Comparison of ENCODE assay signal across 17 cellular contexts in genomic region chr15:26744894-26745293, GRCh38. TPM values are rescaled to one million over a fixed set of nuclear protein-coding genes. Genes with fewer than 3 reads are reported as not detected.
A peak's percentile ranks its signal among the peaks of the same experiment; 100 is the strongest.
DNase-seq lines count a peak whose midpoint lies in the region; ATAC-seq, FAIRE-seq and TF ChIP-seq lines count a peak whose summit lies in the region.
"Had no signal": no experiment of that assay in that cellular context is flagged by ENCODE, and none has a peak within 500 bp of the region (broad histone marks: within the 10 kb centered on the region; RNA-seq: fewer than 3 reads in every experiment).

No MANE protein-coding gene starts in this region.

- no peaks in the 10 kb centered on the region for H3K23me2 ChIP-seq in H1 (ENCODE audit: low read depth, low read length)

- TF ChIP-seq CTCF in H1 (IDR thresholded peaks at IDR 0.05; ENCODE audit: control extremely low read depth in 1 of 3, insufficient read depth in 1 of 3, low read depth in 1 of 3, low read length in 3 of 3) (no peak), MM.1S (IDR thresholded peaks at IDR 0.05; ENCODE audit: low read length) (no peak)

- H3K4me1 Mint-ChIP-seq in activated naive CD8-positive, alpha-beta T cell treated with anti-CD3 and anti-CD28 coated beads, Interleukin-2, amount 50 U/mL, for 24 hours, result no peaks in the 10 kb centered on the region

- H3F3A ChIP-seq in MM.1S (ENCODE audit: insufficient read depth, low read length), result no peaks in the 10 kb centered on the region

- no peak overlapping the region for H2BK15ac ChIP-seq in H1 (ENCODE audit: low read length)
- no peak overlapping the region for H2BK15ac ChIP-seq in mesendoderm (replicated peaks; ENCODE audit: low read depth)

- H3K4me3 Mint-ChIP-seq in activated naive CD8-positive, alpha-beta T cell treated with anti-CD3 and anti-CD28 coated beads, Interleukin-2, amount 50 U/mL, for 24 hours, result no peak overlapping the region
- H3K4me3 Mint-ChIP-seq: CD4-positive, alpha-beta T cell; H9 had no signal

- TF ChIP-seq RAD21 in H1 (IDR thresholded peaks at IDR 0.05 in 1 of 2, conservative IDR thresholded peaks at IDR 0.05 in 1 of 2; ENCODE audit: low read depth in 2 of 2, low read length in 2 of 2), result no peak

- H3K4me3 ChIP-seq in H1 (ENCODE audit: extremely low read depth in 1 of 4, insufficient read depth in 2 of 4, low read depth in 3 of 4, low read length in 4 of 4), result no peak overlapping the region
- no peak overlapping the region for H3K4me3 ChIP-seq in mesendoderm (ENCODE audit: low read length)
- H3K4me3 ChIP-seq in MM.1S (ENCODE audit: low read length), result no peak overlapping the region
- H3K4me3 ChIP-seq: A549 had no signal

- H2BK5ac ChIP-seq in H1 (ENCODE audit: low read depth, low read length), result no peak overlapping the region
- no peak overlapping the region for H2BK5ac ChIP-seq in mesendoderm (ENCODE audit: low read length)

- peaks cover 7% of the 10 kb centered on the region for H3K79me1 ChIP-seq in H1 (ENCODE audit: low read depth, low read length)
- H3K79me1 ChIP-seq in mesendoderm (ENCODE audit: low read length), result peaks cover 10% of the 10 kb centered on the region

- no peaks in the 10 kb centered on the region for H3K36me3 Mint-ChIP-seq in activated naive CD8-positive, alpha-beta T cell treated with anti-CD3 and anti-CD28 coated beads, Interleukin-2, amount 50 U/mL, for 24 hours (ENCODE audit: low read depth)

- H3K79me2 ChIP-seq in H1 (ENCODE audit: control insufficient read depth in 1 of 2, insufficient read depth in 2 of 2, low read length in 2 of 2) (peaks cover 0 to 79% of the 10 kb centered on the region in 2 experiments; a peak in 2 of 4 replicates), mesendoderm (ENCODE audit: control insufficient read depth, insufficient read depth, low read length) (peaks cover 14% of the 10 kb centered on the region), MM.1S (ENCODE audit: low read length) (no peaks in the 10 kb centered on the region)

- TF ChIP-seq EP300 in H1 (IDR thresholded peaks at IDR 0.05; ENCODE audit: borderline replicate concordance in 1 of 2, low read depth in 2 of 2, low read length in 2 of 2), result no peak

- H2AK5ac ChIP-seq in H1 (ENCODE audit: low read depth, low read length) (no peak overlapping the region), mesendoderm (ENCODE audit: low read length) (no peak overlapping the region)

- H3K18ac ChIP-seq in H1 (ENCODE audit: extremely low read depth, low read length) (no peak overlapping the region), mesendoderm (ENCODE audit: low read length) (no peak overlapping the region)

- H2BK20ac ChIP-seq in H1 (ENCODE audit: low read length), result no peak overlapping the region

- H3K4me1 ChIP-seq in H1 (replicated peaks in 1 of 4; ENCODE audit: control insufficient read depth in 3 of 4, insufficient read depth in 4 of 4, low read length in 3 of 4) (peaks cover 0 to 8% (median 3%) of the 10 kb centered on the region in 4 experiments; a peak in 4 of 7 replicates), mesendoderm (ENCODE audit: control insufficient read depth, low read depth, low read length) (peaks cover 4% of the 10 kb centered on the region), MM.1S (ENCODE audit: low read length) (no peaks in the 10 kb centered on the region)
- H3K4me1 ChIP-seq: A549, Caco-2 had no signal

- no peak overlapping the region for H2BK12ac ChIP-seq in H1 (ENCODE audit: low read depth, low read length)

- 82% methylated on average over 7 of the region's 7 CpGs; no CpG with 5 or more reads in 1 of the 2 experiments for WGBS in H1 (ENCODE audit: extremely low coverage in 1 of 2, insufficient coverage in 1 of 2, insufficient read length in 1 of 2, insufficient replicate concordance in 2 of 2, low coverage in 1 of 2, low lambda C conversion rate in 2 of 2, missing lambda C conversion rate in 1 of 2), 2 experiments
- no CpG with 5 or more reads among the region's 7 CpGs for WGBS in mesendoderm (ENCODE audit: extremely low coverage, insufficient coverage, low lambda C conversion rate)

- H4K5ac ChIP-seq in H1 (ENCODE audit: insufficient read length, low read depth, low read length) (no peak overlapping the region), mesendoderm (ENCODE audit: low read length) (no peak overlapping the region)

- no peaks in the 10 kb centered on the region for H3K9me2 ChIP-seq in MM.1S (replicated peaks; ENCODE audit: insufficient read depth, low read length)

- FAIRE-seq in H1 (lab: Jason Lieb, UNC), result no peak
- FAIRE-seq: A549, D721Med had no signal

- H3K23ac ChIP-seq in H1 (ENCODE audit: insufficient read length) (no peak overlapping the region), mesendoderm (ENCODE audit: low read length) (no peak overlapping the region)

- no peak overlapping the region for H3K27ac Mint-ChIP-seq in activated naive CD8-positive, alpha-beta T cell treated with anti-CD3 and anti-CD28 coated beads, Interleukin-2, amount 50 U/mL, for 24 hours
- H3K27ac Mint-ChIP-seq: CD4-positive, alpha-beta T cell had no signal

- H3K9me3 Mint-ChIP-seq in activated naive CD8-positive, alpha-beta T cell treated with anti-CD3 and anti-CD28 coated beads, Interleukin-2, amount 50 U/mL, for 24 hours, result peaks cover 13% of the 10 kb centered on the region
- H3K9me3 Mint-ChIP-seq: H9 had no signal

- H3K36me3 ChIP-seq in H1 (ENCODE audit: control insufficient read depth in 2 of 4, insufficient read depth in 4 of 4, low read length in 3 of 4) (peaks cover 0 to 4% (median 0%) of the 10 kb centered on the region in 4 experiments; a peak in 1 of 8 replicates), mesendoderm (ENCODE audit: control insufficient read depth, insufficient read depth, low read length) (no peaks in the 10 kb centered on the region), MM.1S (replicated peaks; ENCODE audit: insufficient read depth, low read length) (no peaks in the 10 kb centered on the region)

- H2AFZ ChIP-seq in H1 (ENCODE audit: low read length), result no peak overlapping the region
- no peak overlapping the region for H2AFZ ChIP-seq in MM.1S (ENCODE audit: low read length)

- no peak overlapping the region for H3K27ac ChIP-seq in H1 (ENCODE audit: low read depth, low read length)
- H3K27ac ChIP-seq in mesendoderm (ENCODE audit: low read depth, low read length), result no peak overlapping the region
- no peak overlapping the region for H3K27ac ChIP-seq in MM.1S (ENCODE audit: low read length)
- H3K27ac ChIP-seq: A549, C4-2B had no signal

- H3K56ac ChIP-seq in H1 (replicated peaks; ENCODE audit: insufficient read length, low read depth, low read length), result no peak overlapping the region
- H3K56ac ChIP-seq in mesendoderm (ENCODE audit: low read length), result no peak overlapping the region

- H2BK120ac ChIP-seq in H1 (replicated peaks; ENCODE audit: low read depth, low read length) (no peak overlapping the region), mesendoderm (ENCODE audit: low read depth, low read length) (no peak overlapping the region)

- POLR2A ChIA-PET in H1 (lab: Charles Lee; ENCODE audit: partially characterized antibody), result interaction anchor here (0.9 to 1.6 kb wide), 2 partner anchors 12 to 15 kb away, joined by 3 read pairs; no protein-coding TSS in a partner anchor

- H3K27me3 ChIP-seq in H1 (replicated peaks in 1 of 4; ENCODE audit: control insufficient read depth in 3 of 4, extremely low read depth in 1 of 4, insufficient read depth in 3 of 4, low read length in 3 of 4) (no peaks in the 10 kb centered on the region), mesendoderm (ENCODE audit: insufficient read depth, low read length, poor library complexity) (no peaks in the 10 kb centered on the region), MM.1S (replicated peaks; ENCODE audit: insufficient read depth, low read length) (no peaks in the 10 kb centered on the region)

- H4K20me1 ChIP-seq in H1 (replicated peaks in 1 of 2; ENCODE audit: control insufficient read depth in 1 of 2, insufficient read depth in 2 of 2, low read length in 2 of 2), result peaks cover 2 to 14% of the 10 kb centered on the region in 2 experiments
- no peaks in the 10 kb centered on the region for H4K20me1 ChIP-seq in MM.1S (ENCODE audit: insufficient read depth, low read length)

- H3K9me3 ChIP-seq in H1 (ENCODE audit: insufficient read depth in 2 of 2, low read depth in 1 of 2, low read length in 1 of 2) (no peaks in the 10 kb centered on the region), MM.1S (replicated peaks; ENCODE audit: insufficient read depth, low read length) (no peaks in the 10 kb centered on the region)
- H3K9me3 ChIP-seq: A549, Caco-2 had no signal

- no peaks in the 10 kb centered on the region for H3K27me3 Mint-ChIP-seq in activated naive CD8-positive, alpha-beta T cell treated with anti-CD3 and anti-CD28 coated beads, Interleukin-2, amount 50 U/mL, for 24 hours
- H3K27me3 Mint-ChIP-seq: CD4-positive, alpha-beta T cell had no signal

- peak; percentile 2 for DNase-seq in OCI-M1 (lab: John Stamatoyannopoulos, UW)
- DNase-seq in H1 (ENCODE audit: low read depth in 1 of 2, low spot score in 2 of 2), result peak in 1 of 2 experiments; percentile 41
- DNase-seq in mesendoderm, result peak; percentile 62
- DNase-seq in activated naive CD8-positive, alpha-beta T cell treated with anti-CD3 and anti-CD28 coated beads, Interleukin-2, amount 50 U/mL, for 24 hours, result no peak
- DNase-seq in MM.1S, result no peak
- DNase-seq in A172 (ENCODE audit: low spot score), result no peak
- DNase-seq: AML-193; Caco-2; CD4-positive, alpha-beta T cell; GF-D8; GOT3; H9 had no signal

- no peak overlapping the region for H3K14ac ChIP-seq in H1 (ENCODE audit: insufficient read length)

- no peak for TF ChIP-seq POLR2A in H1 (IDR thresholded peaks at IDR 0.05; ENCODE audit: control extremely low read depth in 1 of 2, low read depth in 2 of 2, low read length in 2 of 2)

- no peak overlapping the region; the same call in 1 of the 2 replicates for H4K8ac ChIP-seq in H1 (ENCODE audit: extremely low read depth, insufficient read depth, low read length)
- H4K8ac ChIP-seq in mesendoderm (ENCODE audit: low read depth, low read length), result no peak overlapping the region

- no peak overlapping the region for H3K9ac ChIP-seq in H1 (replicated peaks in 1 of 4; ENCODE audit: extremely low read depth in 1 of 4, low read depth in 3 of 4, low read length in 3 of 4)
- no peak overlapping the region for H3K9ac ChIP-seq in mesendoderm (ENCODE audit: low read length)
- H3K9ac ChIP-seq in MM.1S (ENCODE audit: low read length), result no peak overlapping the region

- no peak for ATAC-seq in HG03520 (IDR thresholded peaks at IDR 0.05; ENCODE audit: unreplicated experiment)
- ATAC-seq in activated naive CD8-positive, alpha-beta T cell treated with anti-CD3 and anti-CD28 coated beads, Interleukin-2, amount 50 U/mL, for 24 hours, result no peak
- ATAC-seq: A549 had no signal

- H3K4ac ChIP-seq in H1 (replicated peaks; ENCODE audit: insufficient read length, low read depth, low read length), result no peak overlapping the region
- H3K4ac ChIP-seq in mesendoderm (ENCODE audit: low read depth, low read length), result no peak overlapping the region

- H3K4me2 ChIP-seq in H1 (ENCODE audit: insufficient read depth in 1 of 2, low read depth in 2 of 2, low read length in 2 of 2) (no peak overlapping the region), mesendoderm (ENCODE audit: low read length) (no peak overlapping the region), MM.1S (ENCODE audit: low read depth, low read length) (no peak overlapping the region)
- H3K4me2 ChIP-seq: A549 had no signal

- no peak overlapping the region for H4K91ac ChIP-seq in H1 (replicated peaks; ENCODE audit: insufficient read length, low read length)

- CTCF ChIA-PET in H1 (lab: Charles Lee; ENCODE audit: partially characterized antibody), result no interaction called here

RNA-seq across cellular contexts. Expression of gene GABRB3, which starts 28.0 kb away (rescaled TPM):
- total RNA-seq in H1 (2021; fragmentation: NEBNext Ultra II Directional; extraction: Animal tissue kit (Norgen Biotek cat#: 25700)), result 163 TPM in 2 replicates
- polyA plus RNA-seq in H1 (2011; rRNA removed), result 88.5 and 98.8 TPM in 2 replicates
- 80.6 TPM for polyA plus RNA-seq in H1 (2011; cell fraction: cytosol; rRNA removed)
- polyA plus RNA-seq in H1 (2011; cell fraction: nucleus; rRNA removed), result 117 TPM
- 94.3 to 128 TPM (median 127 TPM) in 4 replicates for polyA plus RNA-seq in H1 (2012, experiment 1 of 2)
- polyA plus RNA-seq in H1 (2012, experiment 2 of 2), result 8.9 TPM
- polyA plus RNA-seq in H1 (2013, experiment 1 of 2), result 128 TPM
- polyA plus RNA-seq in H1 (2013, experiment 2 of 2), result 141 TPM
- 286 and 396 TPM in 2 replicates for polyA minus RNA-seq in H1 (2011; rRNA and poly(A)+ RNA removed)
- polyA minus RNA-seq in H1 (2011; cell fraction: cytosol; rRNA and poly(A)+ RNA removed), result 84.6 TPM
- polyA minus RNA-seq in H1 (2011; cell fraction: nucleus; rRNA and poly(A)+ RNA removed), result 179 TPM
- 125 TPM for polyA plus RNA-seq in mesendoderm (2013, experiment 1 of 2)
- 127 TPM for polyA plus RNA-seq in mesendoderm (2013, experiment 2 of 2)
- total RNA-seq in A172 (2014; rRNA removed; shearing (Covaris generic)), result not detected in 2 replicates
- total RNA-seq: Caco-2; CD4-positive, alpha-beta T cell; HT-29 had no signal

Comparison
In these comparisons a context has a peak if more than half of its experiments do, and no peak if none do; other contexts are left out.
1. DNase-seq: peak in OCI-M1 (single experiment) and mesendoderm (single experiment); none in activated naive CD8-positive, alpha-beta T cell treated with anti-CD3 and anti-CD28 coated beads, Interleukin-2, amount 50 U/mL, for 24 hours (single experiment), MM.1S (single experiment) and A172 (single experiment).
2. RNA of gene GABRB3, which starts 28.0 kb away (total RNA-seq): 163 TPM in H1; not detected in A172; every median in the first group is over 100 times any median in the second.